ENCODE assay signal across 25 cellular contexts in genomic region chr7:722847-723246, GRCh38.
"Had no signal": no experiment of that assay in that cellular context is flagged by ENCODE, and none has a peak within 500 bp of the region (broad histone marks: within the 10 kb centered on the region; RNA-seq: fewer than 3 reads in every experiment).

No MANE protein-coding gene starts in this region.

- DNase-seq: effector CD4-positive, alpha-beta T cell; foreskin fibroblast; gastrocnemius medialis; left ventricle myocardium superior; mucosa of descending colon; naive B cell; spleen; stimulated activated CD4-positive, alpha-beta T cell treated with anti-CD3 and anti-CD28 coated beads, Interleukin-4, amount 100 ng/mL, for 4 hours; stimulated activated naive CD8-positive, alpha-beta T cell treated with anti-CD3 and anti-CD28 coated beads, Interleukin-15, Interleukin-2, amounts not matched to agents 100 U/mL and 50 U/mL, for 24 hours; substantia nigra; testis; tibial artery; upper lobe of left lung had no signal

- H3K4me3 Mint-ChIP-seq: memory B cell; mesothelial cell of epicardium; naive B cell; natural killer cell treated with Interleukin-12 subunit alpha and Interleukin-12 subunit beta and Interleukin-15 and Interleukin-18, amount 100 ng/mL, for 72 hours; neural crest cell; stimulated activated memory B cell treated with anti-CD40 and anti-IgM and Interleukin-4, amounts not matched to agents 10 μg/mL and 1 μg/mL and 100 μg/mL, for 72 hours had no signal

- H3K36me3 ChIP-seq: gastrocnemius medialis, neutrophil, pancreas, spleen, tibial artery, upper lobe of left lung had no signal

- H3K27me3 ChIP-seq: dorsolateral prefrontal cortex, gastrocnemius medialis, pancreas, spleen, testis, tibial artery, upper lobe of left lung had no signal

- H3K9me3 ChIP-seq: gastrocnemius medialis, mucosa of descending colon, neutrophil, pancreas, testis, tibial artery, upper lobe of left lung had no signal

- H3K4me3 ChIP-seq: dorsolateral prefrontal cortex, gastrocnemius medialis, lung, mucosa of descending colon, pancreas, skin epidermis, spleen, testis, tibial artery, upper lobe of left lung had no signal

- H3K27ac ChIP-seq: dorsolateral prefrontal cortex, epithelial cell of prostate, neutrophil, pancreas, skin epidermis, spleen, testis, tibial artery, upper lobe of left lung had no signal

- H3K27ac Mint-ChIP-seq: memory B cell; mesothelial cell of epicardium; natural killer cell treated with Interleukin-12 subunit alpha and Interleukin-12 subunit beta and Interleukin-15 and Interleukin-18, amount 100 ng/mL, for 72 hours; progenitor cell of endocrine pancreas; stimulated activated memory B cell treated with anti-CD40 and anti-IgM and Interleukin-4, amounts not matched to agents 10 μg/mL and 1 μg/mL and 100 μg/mL, for 72 hours had no signal

- H3K9me3 Mint-ChIP-seq: natural killer cell treated with Interleukin-12 subunit alpha and Interleukin-12 subunit beta and Interleukin-15 and Interleukin-18, amount 100 ng/mL, for 72 hours had no signal

- H3K27me3 Mint-ChIP-seq: memory B cell; naive B cell; natural killer cell treated with Interleukin-12 subunit alpha and Interleukin-12 subunit beta and Interleukin-15 and Interleukin-18, amount 100 ng/mL, for 72 hours; progenitor cell of endocrine pancreas; stimulated activated memory B cell treated with anti-CD40 and anti-IgM and Interleukin-4, amounts not matched to agents 10 μg/mL and 1 μg/mL and 100 μg/mL, for 72 hours had no signal
